Comparison of ENCODE assay signal across 1 cellular context in the genomic region with DNA sequence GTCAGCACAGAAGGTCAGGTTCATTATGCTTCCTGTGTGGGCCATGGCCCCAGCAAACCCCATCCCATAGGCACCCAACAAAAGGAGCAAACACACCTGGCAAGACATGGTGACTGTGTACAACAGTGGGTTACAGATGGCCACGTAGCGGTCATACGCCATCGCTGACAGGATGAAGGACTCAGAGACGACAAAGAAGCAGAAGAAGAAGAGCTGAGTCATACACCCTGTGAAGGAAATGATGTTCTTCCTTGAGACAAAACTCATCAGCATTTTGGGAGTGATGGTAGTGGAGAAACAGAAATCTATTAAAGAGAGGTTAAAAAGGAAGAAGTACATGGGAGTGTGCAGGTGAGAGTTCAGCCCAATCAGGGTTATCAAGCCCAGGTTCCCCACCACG.
TF ChIP-seq lines count a peak whose summit lies in the region.

No MANE protein-coding gene starts in this region.

TF ChIP-seq in K562, 482 proteins besides CTCF, POLR2A, EP300 and RAD21 (continued from another document and continues in another):
- TF ChIP-seq, protein P1, sequence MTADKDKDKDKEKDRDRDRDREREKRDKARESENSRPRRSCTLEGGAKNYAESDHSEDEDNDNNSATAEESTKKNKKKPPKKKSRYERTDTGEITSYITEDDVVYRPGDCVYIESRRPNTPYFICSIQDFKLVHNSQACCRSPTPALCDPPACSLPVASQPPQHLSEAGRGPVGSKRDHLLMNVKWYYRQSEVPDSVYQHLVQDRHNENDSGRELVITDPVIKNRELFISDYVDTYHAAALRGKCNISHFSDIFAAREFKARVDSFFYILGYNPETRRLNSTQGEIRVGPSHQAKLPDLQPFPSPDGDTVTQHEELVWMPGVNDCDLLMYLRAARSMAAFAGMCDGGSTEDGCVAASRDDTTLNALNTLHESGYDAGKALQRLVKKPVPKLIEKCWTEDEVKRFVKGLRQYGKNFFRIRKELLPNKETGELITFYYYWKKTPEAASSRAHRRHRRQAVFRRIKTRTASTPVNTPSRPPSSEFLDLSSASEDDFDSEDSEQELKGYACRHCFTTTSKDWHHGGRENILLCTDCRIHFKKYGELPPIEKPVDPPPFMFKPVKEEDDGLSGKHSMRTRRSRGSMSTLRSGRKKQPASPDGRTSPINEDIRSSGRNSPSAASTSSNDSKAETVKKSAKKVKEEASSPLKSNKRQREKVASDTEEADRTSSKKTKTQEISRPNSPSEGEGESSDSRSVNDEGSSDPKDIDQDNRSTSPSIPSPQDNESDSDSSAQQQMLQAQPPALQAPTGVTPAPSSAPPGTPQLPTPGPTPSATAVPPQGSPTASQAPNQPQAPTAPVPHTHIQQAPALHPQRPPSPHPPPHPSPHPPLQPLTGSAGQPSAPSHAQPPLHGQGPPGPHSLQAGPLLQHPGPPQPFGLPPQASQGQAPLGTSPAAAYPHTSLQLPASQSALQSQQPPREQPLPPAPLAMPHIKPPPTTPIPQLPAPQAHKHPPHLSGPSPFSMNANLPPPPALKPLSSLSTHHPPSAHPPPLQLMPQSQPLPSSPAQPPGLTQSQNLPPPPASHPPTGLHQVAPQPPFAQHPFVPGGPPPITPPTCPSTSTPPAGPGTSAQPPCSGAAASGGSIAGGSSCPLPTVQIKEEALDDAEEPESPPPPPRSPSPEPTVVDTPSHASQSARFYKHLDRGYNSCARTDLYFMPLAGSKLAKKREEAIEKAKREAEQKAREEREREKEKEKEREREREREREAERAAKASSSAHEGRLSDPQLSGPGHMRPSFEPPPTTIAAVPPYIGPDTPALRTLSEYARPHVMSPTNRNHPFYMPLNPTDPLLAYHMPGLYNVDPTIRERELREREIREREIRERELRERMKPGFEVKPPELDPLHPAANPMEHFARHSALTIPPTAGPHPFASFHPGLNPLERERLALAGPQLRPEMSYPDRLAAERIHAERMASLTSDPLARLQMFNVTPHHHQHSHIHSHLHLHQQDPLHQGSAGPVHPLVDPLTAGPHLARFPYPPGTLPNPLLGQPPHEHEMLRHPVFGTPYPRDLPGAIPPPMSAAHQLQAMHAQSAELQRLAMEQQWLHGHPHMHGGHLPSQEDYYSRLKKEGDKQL (CRISPR knock-in tag; IDR thresholded peaks at IDR 0.05; ENCODE audit: borderline replicate concordance), result no peak
- TF ChIP-seq ZBED1 (IDR thresholded peaks at IDR 0.05) (no peak), HMG20A (CRISPR knock-in tag; conservative IDR thresholded peaks at IDR 0.05) (no peak), BCOR (IDR thresholded peaks at IDR 0.05) (no peak), SMARCE1 (IDR thresholded peaks at IDR 0.05) (no peak), ZNF316 (IDR thresholded peaks at IDR 0.05) (peak; percentile 84), ZNF146 (CRISPR knock-in tag; IDR thresholded peaks at IDR 0.05; ENCODE audit: unreplicated experiment) (no peak), FOSL1 (tag; conservative IDR thresholded peaks at IDR 0.05) (no peak), NBN (IDR thresholded peaks at IDR 0.05; ENCODE audit: low read depth) (no peak), TAF15 (IDR thresholded peaks at IDR 0.05; ENCODE audit: low read depth, low read length) (no peak), NCOA2 (IDR thresholded peaks at IDR 0.05; ENCODE audit: partially characterized antibody in 2 of 2) (no peak), NCOA6 (IDR thresholded peaks at IDR 0.05) (no peak), L3MBTL2 (IDR thresholded peaks at IDR 0.05) (no peak), FOXA1 (IDR thresholded peaks at IDR 0.05; ENCODE audit: borderline replicate concordance) (no peak), GTF2A2 (tag; IDR thresholded peaks at IDR 0.05) (no peak), MAFG (tag; conservative IDR thresholded peaks at IDR 0.05) (peak; percentile 85), ZBTB17 (CRISPR knock-in tag; IDR thresholded peaks at IDR 0.05) (no peak), IFI16 (CRISPR knock-in tag; IDR thresholded peaks at IDR 0.05) (no peak), ZNF384 (IDR thresholded peaks at IDR 0.05; ENCODE audit: low read depth, low read length) (no peak), TAF7 (tag; IDR thresholded peaks at IDR 0.05) (no peak), CTBP1 (IDR thresholded peaks at IDR 0.05; ENCODE audit: borderline replicate concordance) (peak; percentile 74), MTA1 (IDR thresholded peaks at IDR 0.05; ENCODE audit: borderline replicate concordance) (no peak), ZNF76 (CRISPR knock-in tag; IDR thresholded peaks at IDR 0.05; ENCODE audit: borderline replicate concordance) (no peak), HMGN3 (IDR thresholded peaks at IDR 0.05; ENCODE audit: borderline replicate concordance, extremely low read depth, insufficient read length, low read depth, low read length) (no peak)
- TF ChIP-seq, protein P2, sequence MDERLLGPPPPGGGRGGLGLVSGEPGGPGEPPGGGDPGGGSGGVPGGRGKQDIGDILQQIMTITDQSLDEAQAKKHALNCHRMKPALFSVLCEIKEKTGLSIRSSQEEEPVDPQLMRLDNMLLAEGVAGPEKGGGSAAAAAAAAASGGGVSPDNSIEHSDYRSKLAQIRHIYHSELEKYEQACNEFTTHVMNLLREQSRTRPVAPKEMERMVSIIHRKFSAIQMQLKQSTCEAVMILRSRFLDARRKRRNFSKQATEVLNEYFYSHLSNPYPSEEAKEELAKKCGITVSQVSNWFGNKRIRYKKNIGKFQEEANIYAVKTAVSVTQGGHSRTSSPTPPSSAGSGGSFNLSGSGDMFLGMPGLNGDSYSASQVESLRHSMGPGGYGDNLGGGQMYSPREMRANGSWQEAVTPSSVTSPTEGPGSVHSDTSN (CRISPR knock-in tag; IDR thresholded peaks at IDR 0.05; ENCODE audit: low read depth), result no peak
- TF ChIP-seq, protein P2 (tag; conservative IDR thresholded peaks at IDR 0.05; ENCODE audit: low read depth), result 0 out of 2 replicates have a peak, but pooled peaks have one; percentile 11
- TF ChIP-seq, protein P3, sequence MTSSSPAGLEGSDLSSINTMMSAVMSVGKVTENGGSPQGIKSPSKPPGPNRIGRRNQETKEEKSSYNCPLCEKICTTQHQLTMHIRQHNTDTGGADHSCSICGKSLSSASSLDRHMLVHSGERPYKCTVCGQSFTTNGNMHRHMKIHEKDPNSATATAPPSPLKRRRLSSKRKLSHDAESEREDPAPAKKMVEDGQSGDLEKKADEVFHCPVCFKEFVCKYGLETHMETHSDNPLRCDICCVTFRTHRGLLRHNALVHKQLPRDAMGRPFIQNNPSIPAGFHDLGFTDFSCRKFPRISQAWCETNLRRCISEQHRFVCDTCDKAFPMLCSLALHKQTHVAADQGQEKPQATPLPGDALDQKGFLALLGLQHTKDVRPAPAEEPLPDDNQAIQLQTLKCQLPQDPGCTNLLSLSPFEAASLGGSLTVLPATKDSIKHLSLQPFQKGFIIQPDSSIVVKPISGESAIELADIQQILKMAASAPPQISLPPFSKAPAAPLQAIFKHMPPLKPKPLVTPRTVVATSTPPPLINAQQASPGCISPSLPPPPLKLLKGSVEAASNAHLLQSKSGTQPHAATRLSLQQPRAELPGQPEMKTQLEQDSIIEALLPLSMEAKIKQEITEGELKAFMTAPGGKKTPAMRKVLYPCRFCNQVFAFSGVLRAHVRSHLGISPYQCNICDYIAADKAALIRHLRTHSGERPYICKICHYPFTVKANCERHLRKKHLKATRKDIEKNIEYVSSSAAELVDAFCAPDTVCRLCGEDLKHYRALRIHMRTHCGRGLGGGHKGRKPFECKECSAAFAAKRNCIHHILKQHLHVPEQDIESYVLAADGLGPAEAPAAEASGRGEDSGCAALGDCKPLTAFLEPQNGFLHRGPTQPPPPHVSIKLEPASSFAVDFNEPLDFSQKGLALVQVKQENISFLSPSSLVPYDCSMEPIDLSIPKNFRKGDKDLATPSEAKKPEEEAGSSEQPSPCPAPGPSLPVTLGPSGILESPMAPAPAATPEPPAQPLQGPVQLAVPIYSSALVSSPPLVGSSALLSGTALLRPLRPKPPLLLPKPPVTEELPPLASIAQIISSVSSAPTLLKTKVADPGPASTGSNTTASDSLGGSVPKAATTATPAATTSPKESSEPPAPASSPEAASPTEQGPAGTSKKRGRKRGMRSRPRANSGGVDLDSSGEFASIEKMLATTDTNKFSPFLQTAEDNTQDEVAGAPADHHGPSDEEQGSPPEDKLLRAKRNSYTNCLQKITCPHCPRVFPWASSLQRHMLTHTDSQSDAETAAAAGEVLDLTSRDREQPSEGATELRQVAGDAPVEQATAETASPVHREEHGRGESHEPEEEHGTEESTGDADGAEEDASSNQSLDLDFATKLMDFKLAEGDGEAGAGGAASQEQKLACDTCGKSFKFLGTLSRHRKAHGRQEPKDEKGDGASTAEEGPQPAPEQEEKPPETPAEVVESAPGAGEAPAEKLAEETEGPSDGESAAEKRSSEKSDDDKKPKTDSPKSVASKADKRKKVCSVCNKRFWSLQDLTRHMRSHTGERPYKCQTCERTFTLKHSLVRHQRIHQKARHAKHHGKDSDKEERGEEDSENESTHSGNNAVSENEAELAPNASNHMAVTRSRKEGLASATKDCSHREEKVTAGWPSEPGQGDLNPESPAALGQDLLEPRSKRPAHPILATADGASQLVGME (CRISPR knock-in tag; IDR thresholded peaks at IDR 0.05), result no peak
- TF ChIP-seq, protein P4, sequence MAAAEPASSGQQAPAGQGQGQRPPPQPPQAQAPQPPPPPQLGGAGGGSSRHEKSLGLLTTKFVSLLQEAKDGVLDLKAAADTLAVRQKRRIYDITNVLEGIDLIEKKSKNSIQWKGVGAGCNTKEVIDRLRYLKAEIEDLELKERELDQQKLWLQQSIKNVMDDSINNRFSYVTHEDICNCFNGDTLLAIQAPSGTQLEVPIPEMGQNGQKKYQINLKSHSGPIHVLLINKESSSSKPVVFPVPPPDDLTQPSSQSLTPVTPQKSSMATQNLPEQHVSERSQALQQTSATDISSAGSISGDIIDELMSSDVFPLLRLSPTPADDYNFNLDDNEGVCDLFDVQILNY (CRISPR knock-in tag; IDR thresholded peaks at IDR 0.05), result no peak
- TF ChIP-seq, protein P5, sequence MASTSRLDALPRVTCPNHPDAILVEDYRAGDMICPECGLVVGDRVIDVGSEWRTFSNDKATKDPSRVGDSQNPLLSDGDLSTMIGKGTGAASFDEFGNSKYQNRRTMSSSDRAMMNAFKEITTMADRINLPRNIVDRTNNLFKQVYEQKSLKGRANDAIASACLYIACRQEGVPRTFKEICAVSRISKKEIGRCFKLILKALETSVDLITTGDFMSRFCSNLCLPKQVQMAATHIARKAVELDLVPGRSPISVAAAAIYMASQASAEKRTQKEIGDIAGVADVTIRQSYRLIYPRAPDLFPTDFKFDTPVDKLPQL (IDR thresholded peaks at IDR 0.05; ENCODE audit: extremely low read depth, insufficient read length), result no peak
- TF ChIP-seq, protein P6, sequence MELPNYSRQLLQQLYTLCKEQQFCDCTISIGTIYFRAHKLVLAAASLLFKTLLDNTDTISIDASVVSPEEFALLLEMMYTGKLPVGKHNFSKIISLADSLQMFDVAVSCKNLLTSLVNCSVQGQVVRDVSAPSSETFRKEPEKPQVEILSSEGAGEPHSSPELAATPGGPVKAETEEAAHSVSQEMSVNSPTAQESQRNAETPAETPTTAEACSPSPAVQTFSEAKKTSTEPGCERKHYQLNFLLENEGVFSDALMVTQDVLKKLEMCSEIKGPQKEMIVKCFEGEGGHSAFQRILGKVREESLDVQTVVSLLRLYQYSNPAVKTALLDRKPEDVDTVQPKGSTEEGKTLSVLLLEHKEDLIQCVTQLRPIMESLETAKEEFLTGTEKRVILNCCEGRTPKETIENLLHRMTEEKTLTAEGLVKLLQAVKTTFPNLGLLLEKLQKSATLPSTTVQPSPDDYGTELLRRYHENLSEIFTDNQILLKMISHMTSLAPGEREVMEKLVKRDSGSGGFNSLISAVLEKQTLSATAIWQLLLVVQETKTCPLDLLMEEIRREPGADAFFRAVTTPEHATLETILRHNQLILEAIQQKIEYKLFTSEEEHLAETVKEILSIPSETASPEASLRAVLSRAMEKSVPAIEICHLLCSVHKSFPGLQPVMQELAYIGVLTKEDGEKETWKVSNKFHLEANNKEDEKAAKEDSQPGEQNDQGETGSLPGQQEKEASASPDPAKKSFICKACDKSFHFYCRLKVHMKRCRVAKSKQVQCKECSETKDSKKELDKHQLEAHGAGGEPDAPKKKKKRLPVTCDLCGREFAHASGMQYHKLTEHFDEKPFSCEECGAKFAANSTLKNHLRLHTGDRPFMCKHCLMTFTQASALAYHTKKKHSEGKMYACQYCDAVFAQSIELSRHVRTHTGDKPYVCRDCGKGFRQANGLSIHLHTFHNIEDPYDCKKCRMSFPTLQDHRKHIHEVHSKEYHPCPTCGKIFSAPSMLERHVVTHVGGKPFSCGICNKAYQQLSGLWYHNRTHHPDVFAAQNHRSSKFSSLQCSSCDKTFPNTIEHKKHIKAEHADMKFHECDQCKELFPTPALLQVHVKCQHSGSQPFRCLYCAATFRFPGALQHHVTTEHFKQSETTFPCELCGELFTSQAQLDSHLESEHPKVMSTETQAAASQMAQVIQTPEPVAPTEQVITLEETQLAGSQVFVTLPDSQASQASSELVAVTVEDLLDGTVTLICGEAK (IDR thresholded peaks at IDR 0.05), result no peak
- TF ChIP-seq, protein P6 (CRISPR knock-in tag; IDR thresholded peaks at IDR 0.05), result no peak
